Comparison of ENCODE assay signal across 10 cellular contexts in genomic region chr7:158586499-158587191, GRCh38. TPM values are rescaled to one million over a fixed set of nuclear protein-coding genes. Genes with fewer than 3 reads are reported as not detected.
DNase-seq lines count a peak whose midpoint lies in the region; ATAC-seq and TF ChIP-seq lines count a peak whose summit lies in the region.
"Had no signal": no experiment of that assay in that cellular context is flagged by ENCODE, and none has a peak within 500 bp of the region (broad histone marks: within the 10 kb centered on the region; RNA-seq: fewer than 3 reads in every experiment).

No MANE protein-coding gene starts in this region.

- H3K4me1 ChIP-seq in CD8-positive, alpha-beta T cell (ENCODE audit: insufficient read depth, low read length), result peaks cover 9% of the 10 kb centered on the region
- H3K4me1 ChIP-seq in GM23338 (ENCODE audit: insufficient read depth), result peaks cover 5% of the 10 kb centered on the region; the same call in 1 of the 2 replicates
- no peaks in the 10 kb centered on the region for H3K4me1 ChIP-seq in endodermal cell (ENCODE audit: control insufficient read depth, insufficient read depth, low read length)

- no peaks in the 10 kb centered on the region; the same call in 1 of the 2 replicates for H4K20me1 ChIP-seq in GM23338 (replicated peaks; ENCODE audit: insufficient read depth)

- no peak overlapping the region for H3K27ac Mint-ChIP-seq in CD8-positive, alpha-beta T cell
- no peak overlapping the region for H3K27ac Mint-ChIP-seq in GM23338
- H3K27ac Mint-ChIP-seq in endodermal cell, result no peak overlapping the region
- H3K27ac Mint-ChIP-seq: stimulated activated memory B cell treated with anti-CD40 and anti-IgM and Interleukin-4, amounts not matched to agents 10 μg/mL and 1 μg/mL and 100 μg/mL, for 72 hours had no signal

- no peak overlapping the region for H3K4me3 ChIP-seq in CD8-positive, alpha-beta T cell (ENCODE audit: low read depth, low read length)
- H3K4me3 ChIP-seq in GM23338 (peak overlapping the region; percentile 59), endodermal cell (ENCODE audit: low read length) (no peak overlapping the region)

- H3K27me3 ChIP-seq in CD8-positive, alpha-beta T cell (ENCODE audit: insufficient read depth, low read length), result peaks cover 41% of the 10 kb centered on the region
- H3K27me3 ChIP-seq in GM23338 (ENCODE audit: insufficient read depth), result peaks cover 62% of the 10 kb centered on the region
- H3K27me3 ChIP-seq in endodermal cell (ENCODE audit: control insufficient read depth, insufficient read depth, low read length, poor library complexity, severe bottlenecking), result no peaks in the 10 kb centered on the region

- peaks cover 52% of the 10 kb centered on the region for H3K27me3 Mint-ChIP-seq in CD8-positive, alpha-beta T cell (ENCODE audit: low read depth)
- H3K27me3 Mint-ChIP-seq in GM23338 (ENCODE audit: insufficient read depth, low read depth, poor library complexity) (peaks cover 36% of the 10 kb centered on the region), endodermal cell (ENCODE audit: insufficient read depth) (peaks cover 31% of the 10 kb centered on the region)

- 0 out of 2 replicates have a peak, but pooled peaks cover 4% of the 10 kb centered on the region for H3K9me2 ChIP-seq in GM23338 (ENCODE audit: insufficient read depth)

- H3K4me1 Mint-ChIP-seq in CD8-positive, alpha-beta T cell (ENCODE audit: low read depth), result peaks cover 10% of the 10 kb centered on the region
- H3K4me1 Mint-ChIP-seq in GM23338, result peaks cover 13% of the 10 kb centered on the region
- H3K4me1 Mint-ChIP-seq in endodermal cell, result no peaks in the 10 kb centered on the region

- H3K79me2 ChIP-seq in GM23338 (replicated peaks; ENCODE audit: insufficient read depth), result no peaks in the 10 kb centered on the region

- no peaks in the 10 kb centered on the region for H3K9me3 Mint-ChIP-seq in CD8-positive, alpha-beta T cell
- H3K9me3 Mint-ChIP-seq in GM23338 (peaks cover 23% of the 10 kb centered on the region), endodermal cell (no peaks in the 10 kb centered on the region)

- H2AFZ ChIP-seq in GM23338, result peak overlapping the region; percentile 72

- peak overlapping the region; percentile 63 for H3K4me3 Mint-ChIP-seq in CD8-positive, alpha-beta T cell
- H3K4me3 Mint-ChIP-seq in GM23338 (peak overlapping the region; percentile 72; the same call in 2 of the 3 replicates), endodermal cell (peak overlapping the region; percentile 46)

- H3K9me3 ChIP-seq in CD8-positive, alpha-beta T cell (ENCODE audit: low read length), result no peaks in the 10 kb centered on the region
- peaks cover 43% of the 10 kb centered on the region for H3K9me3 ChIP-seq in endodermal cell (ENCODE audit: control insufficient read depth, low read length)

- no peak overlapping the region for H3K27ac ChIP-seq in CD8-positive, alpha-beta T cell (ENCODE audit: low read depth, low read length)
- no peak overlapping the region for H3K27ac ChIP-seq in GM23338 (ENCODE audit: low read depth)
- H3K27ac ChIP-seq in endodermal cell (ENCODE audit: low read depth, low read length), result no peak overlapping the region

- peak overlapping the region; percentile 83 for H3K4me2 ChIP-seq in GM23338

- TF ChIP-seq CTCF in CD8-positive, alpha-beta T cell (IDR thresholded peaks at IDR 0.05), result no peak
- TF ChIP-seq CTCF in GM23338 (conservative IDR thresholded peaks at IDR 0.05; ENCODE audit: low read depth in 2 of 2), result no peak
- no peak for TF ChIP-seq CTCF in endodermal cell (conservative IDR thresholded peaks at IDR 0.05)

- 0 out of 2 replicates have a peak, but pooled peaks cover 7% of the 10 kb centered on the region for H3F3A ChIP-seq in GM23338 (replicated peaks; ENCODE audit: low read depth)

- 84 to 91% methylated on average over 15 to 61 of the region's 65 CpGs for WGBS in endodermal cell (ENCODE audit: insufficient coverage in 1 of 2, insufficient read length in 1 of 2), 2 experiments

- no peak for DNase-seq in CD8-positive, alpha-beta T cell
- DNase-seq in GM23338 (ENCODE audit: low spot score), result no peak
- no peak for DNase-seq in endodermal cell
- DNase-seq in occipital lobe (lab: John Stamatoyannopoulos, UW), result peak; percentile 30
- DNase-seq in stimulated activated CD4-positive, alpha-beta T cell treated with anti-CD3 and anti-CD28 coated beads, Interleukin-15, amount 100 ng/mL, for 24 hours, result no peak
- DNase-seq: HCEC 1CT had no signal

- ATAC-seq in CD8-positive, alpha-beta T cell, result no peak
- ATAC-seq in GM23338 (no peak), HG02623 (IDR thresholded peaks at IDR 0.05; ENCODE audit: unreplicated experiment) (no peak), HG03521 (IDR thresholded peaks at IDR 0.05; ENCODE audit: unreplicated experiment) (no peak), GM21723 (IDR thresholded peaks at IDR 0.05; ENCODE audit: unreplicated experiment) (no peak)

- H3K36me3 ChIP-seq in CD8-positive, alpha-beta T cell (ENCODE audit: insufficient read depth, low read length), result no peaks in the 10 kb centered on the region
- H3K36me3 ChIP-seq in GM23338 (ENCODE audit: insufficient read depth) (no peaks in the 10 kb centered on the region), endodermal cell (ENCODE audit: control insufficient read depth, insufficient read depth, low read length) (no peaks in the 10 kb centered on the region)

- H3K36me3 Mint-ChIP-seq in CD8-positive, alpha-beta T cell, result no peaks in the 10 kb centered on the region
- H3K36me3 Mint-ChIP-seq in GM23338 (ENCODE audit: low read depth), result peaks cover 4% of the 10 kb centered on the region; the same call in 2 of the 3 replicates
- no peaks in the 10 kb centered on the region for H3K36me3 Mint-ChIP-seq in endodermal cell (ENCODE audit: low read depth)
- H3K36me3 Mint-ChIP-seq: stimulated activated memory B cell treated with anti-CD40 and anti-IgM and Interleukin-4, amounts not matched to agents 10 μg/mL and 1 μg/mL and 100 μg/mL, for 72 hours had no signal

- POLR2A ChIA-PET in CD8-positive, alpha-beta T cell (lab: Charles Lee), result no interaction called here

- intact Hi-C loops in CD8-positive, alpha-beta T cell (cut with DNase I, micrococcal nuclease), result no loop called here

- H3K9ac ChIP-seq in endodermal cell (ENCODE audit: extremely low read depth, low read length, poor library complexity, severe bottlenecking), result no peak overlapping the region

- CTCF ChIA-PET in CD8-positive, alpha-beta T cell (lab: Charles Lee), result no interaction called here

TF ChIP-seq in GM23338, 12 proteins besides CTCF, POLR2A, EP300 and RAD21 (continues in another document):
- no peak for TF ChIP-seq NANOG (IDR thresholded peaks at IDR 0.05; ENCODE audit: borderline replicate concordance)
- TF ChIP-seq JUNB (IDR thresholded peaks at IDR 0.05; ENCODE audit: unreplicated experiment), result no peak
- TF ChIP-seq CREB1 (CRISPR knock-in tag; IDR thresholded peaks at IDR 0.05; ENCODE audit: low read depth), result no peak
- TF ChIP-seq ZNF331 (CRISPR knock-in tag; IDR thresholded peaks at IDR 0.05; ENCODE audit: low read depth), result no peak
- no peak for TF ChIP-seq STAT1 (IDR thresholded peaks at IDR 0.05; ENCODE audit: unreplicated experiment)
- no peak for TF ChIP-seq ZNF114 (CRISPR knock-in tag; IDR thresholded peaks at IDR 0.05)
- no peak for TF ChIP-seq EZH2phosphoT487 (IDR thresholded peaks at IDR 0.05; ENCODE audit: unreplicated experiment)

RNA-seq across cellular contexts. Expression of gene PTPRN2, which starts 1.0 kb away (rescaled TPM):
- total RNA-seq in CD8-positive, alpha-beta T cell, result under 1 TPM; 0.14 to 0.22 TPM
- 3.7 and 4.0 TPM in 2 replicates for total RNA-seq in GM23338 (2014; rRNA removed; shearing (Covaris generic))
- polyA plus RNA-seq in GM23338 (2016; fragmentation: Nextera tagmentation; extraction: Ambion mirVana), result 0.87 and 1.4 TPM in 2 replicates
- total RNA-seq in endodermal cell (1 to 10 TPM in 1 of 2 donors, under 1 TPM in 1; 0.69 to 1.2 TPM), occipital lobe (62.2 TPM)
- polyA plus RNA-seq in endodermal cell (2013, experiment 1 of 2), result 0.68 TPM
- polyA plus RNA-seq in endodermal cell (2013, experiment 2 of 2), result 0.37 TPM

Comparison
In these comparisons a context has a peak if more than half of its experiments do, and no peak if none do; other contexts are left out.
1. RNA of gene PTPRN2, which starts 1.0 kb away (total RNA-seq): 62.2 TPM in occipital lobe (single experiment); 3.7 to 4.0 TPM in GM23338, 0.69 to 1.2 TPM in endodermal cell and 0.14 to 0.22 TPM in CD8-positive, alpha-beta T cell; every median in the first group is over 10 times any median in the second.
2. Peak in every context shown above with its lines, with median percentiles within 50 percentile points of each other: H3K4me3 Mint-ChIP-seq.